16 cellular contexts compared by ENCODE assay signal in the genomic region with DNA sequence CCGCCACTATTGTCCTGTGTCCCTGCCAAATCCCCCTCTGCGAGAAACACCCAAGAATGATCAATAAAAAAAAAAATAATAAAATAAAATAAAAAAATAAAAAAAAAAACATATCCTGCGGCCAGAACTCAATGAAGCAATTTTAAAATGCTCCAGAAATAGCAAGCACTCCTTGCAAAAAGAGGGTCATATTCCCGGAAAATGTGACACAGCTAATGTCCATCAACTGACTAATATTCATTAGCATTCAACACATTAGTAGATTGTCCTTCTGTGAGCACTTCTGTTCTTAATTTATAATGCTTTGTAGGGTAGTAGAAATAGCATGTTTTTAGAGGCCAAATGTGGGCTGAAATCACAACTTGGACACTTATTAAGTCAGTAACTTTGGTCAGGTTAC.
DNase-seq lines count a peak whose midpoint lies in the region; ATAC-seq and TF ChIP-seq lines count a peak whose summit lies in the region.
"Had no signal": no experiment of that assay in that cellular context is flagged by ENCODE, and none has a peak within 500 bp of the region (broad histone marks: within the 10 kb centered on the region; RNA-seq: fewer than 3 reads in every experiment).

No MANE protein-coding gene starts in this region.

- no peaks in the 10 kb centered on the region for H3K36me3 ChIP-seq in adipocyte (ENCODE audit: control insufficient read depth, insufficient read depth, low read length, severe bottlenecking)
- H3K36me3 ChIP-seq in suprapubic skin: no peaks in the 10 kb centered on the region
- H3K36me3 ChIP-seq: HAP-1 had no signal

- peak; percentile 76 for DNase-seq in AG10803 (ENCODE audit: low read depth)
- DNase-seq in adipocyte (ENCODE audit: low read depth): no peak
- peak; percentile 23 for DNase-seq in fibroblast of the aortic adventitia (ENCODE audit: low read depth)
- DNase-seq in suprapubic skin (ENCODE audit: low spot score in 2 of 2): no peak
- no peak for DNase-seq in H4 (ENCODE audit: low spot score)
- DNase-seq: 8988T; C1 segment of cervical spinal cord; Calu3; CD4-positive, alpha-beta T cell; DMS 273 treated with DMSO at 0.1 percent for 48 hours; GOT3; IMR-90; KBM-7 had no signal

- 59% methylated on average over 4 of the region's 4 CpGs for WGBS in suprapubic skin

- TF ChIP-seq CTCF in AG10803 (conservative IDR thresholded peaks at IDR 0.05; ENCODE audit: low read length) (no peak), fibroblast of the aortic adventitia (IDR thresholded peaks at IDR 0.05; ENCODE audit: insufficient read depth, low read length) (no peak), suprapubic skin (IDR thresholded peaks at IDR 0.05) (no peak)

- TF ChIP-seq POLR2A in suprapubic skin (IDR thresholded peaks at IDR 0.05): no peak

- H3K4me1 ChIP-seq in adipocyte (ENCODE audit: control insufficient read depth, insufficient read depth, low read length): peaks cover 15% of the 10 kb centered on the region
- H3K4me1 ChIP-seq in suprapubic skin: peaks cover 6% of the 10 kb centered on the region

- ATAC-seq in HG03378 (IDR thresholded peaks at IDR 0.05; ENCODE audit: unreplicated experiment) (no peak), HG02884 (IDR thresholded peaks at IDR 0.05; ENCODE audit: unreplicated experiment) (no peak)

- peak overlapping the region; percentile 15 for H3K9ac ChIP-seq in adipocyte (ENCODE audit: low read length)

- no peaks in the 10 kb centered on the region for H3K9me3 ChIP-seq in adipocyte (ENCODE audit: control insufficient read depth, low read length)
- no peaks in the 10 kb centered on the region for H3K9me3 ChIP-seq in suprapubic skin
- H3K9me3 ChIP-seq: HAP-1 had no signal

- H3K27me3 ChIP-seq in adipocyte (replicated peaks; ENCODE audit: control insufficient read depth, insufficient read depth, low read length): no peaks in the 10 kb centered on the region
- no peaks in the 10 kb centered on the region for H3K27me3 ChIP-seq in suprapubic skin

- H3K4me3 ChIP-seq in AG10803 (ENCODE audit: low read length) (no peak overlapping the region), adipocyte (ENCODE audit: low read length) (no peak overlapping the region), fibroblast of the aortic adventitia (ENCODE audit: low read depth, low read length) (no peak overlapping the region), suprapubic skin (no peak overlapping the region)
- H3K4me3 ChIP-seq: HAP-1 had no signal

- H3K27ac ChIP-seq in suprapubic skin: peak overlapping the region; percentile 55

- no peak for TF ChIP-seq EP300 in suprapubic skin (IDR thresholded peaks at IDR 0.05)

Comparison
In these comparisons a context has a peak if more than half of its experiments do, and no peak if none do; other contexts are left out.
1. DNase-seq: peak in AG10803 (single experiment) and fibroblast of the aortic adventitia (single experiment); none in adipocyte (single experiment), suprapubic skin (0 of 2) and H4 (single experiment).